ENCODE assay signal across 1 cellular context in the genomic region with DNA sequence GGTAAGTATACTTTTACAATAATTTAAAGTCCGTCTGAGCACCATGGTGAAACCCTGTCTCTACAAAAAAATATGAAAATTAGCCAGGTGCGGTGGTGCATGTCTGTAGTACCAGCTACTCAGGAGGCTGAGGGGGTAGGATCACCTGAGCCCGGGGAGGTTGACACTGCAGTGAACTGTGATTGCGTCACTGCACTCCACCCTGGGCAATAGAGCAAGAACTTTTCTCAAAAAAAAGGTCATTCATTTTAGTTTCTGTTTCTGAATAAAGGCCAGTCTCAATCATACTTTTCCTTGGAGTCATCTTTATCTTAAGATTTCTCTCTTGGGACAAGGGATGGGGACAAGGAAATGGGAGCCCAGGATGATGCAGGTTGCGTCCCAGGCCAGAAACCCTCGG.
TF ChIP-seq lines count a peak whose summit lies in the region.

No MANE protein-coding gene starts in this region.

TF ChIP-seq in WTC11, 78 proteins besides CTCF, POLR2A, EP300 and RAD21 (continued from another document):
- TF ChIP-seq, protein P1, sequence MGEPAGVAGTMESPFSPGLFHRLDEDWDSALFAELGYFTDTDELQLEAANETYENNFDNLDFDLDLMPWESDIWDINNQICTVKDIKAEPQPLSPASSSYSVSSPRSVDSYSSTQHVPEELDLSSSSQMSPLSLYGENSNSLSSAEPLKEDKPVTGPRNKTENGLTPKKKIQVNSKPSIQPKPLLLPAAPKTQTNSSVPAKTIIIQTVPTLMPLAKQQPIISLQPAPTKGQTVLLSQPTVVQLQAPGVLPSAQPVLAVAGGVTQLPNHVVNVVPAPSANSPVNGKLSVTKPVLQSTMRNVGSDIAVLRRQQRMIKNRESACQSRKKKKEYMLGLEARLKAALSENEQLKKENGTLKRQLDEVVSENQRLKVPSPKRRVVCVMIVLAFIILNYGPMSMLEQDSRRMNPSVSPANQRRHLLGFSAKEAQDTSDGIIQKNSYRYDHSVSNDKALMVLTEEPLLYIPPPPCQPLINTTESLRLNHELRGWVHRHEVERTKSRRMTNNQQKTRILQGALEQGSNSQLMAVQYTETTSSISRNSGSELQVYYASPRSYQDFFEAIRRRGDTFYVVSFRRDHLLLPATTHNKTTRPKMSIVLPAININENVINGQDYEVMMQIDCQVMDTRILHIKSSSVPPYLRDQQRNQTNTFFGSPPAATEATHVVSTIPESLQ (CRISPR knock-in tag; IDR thresholded peaks at IDR 0.05): no peak
